In the genomic region with DNA sequence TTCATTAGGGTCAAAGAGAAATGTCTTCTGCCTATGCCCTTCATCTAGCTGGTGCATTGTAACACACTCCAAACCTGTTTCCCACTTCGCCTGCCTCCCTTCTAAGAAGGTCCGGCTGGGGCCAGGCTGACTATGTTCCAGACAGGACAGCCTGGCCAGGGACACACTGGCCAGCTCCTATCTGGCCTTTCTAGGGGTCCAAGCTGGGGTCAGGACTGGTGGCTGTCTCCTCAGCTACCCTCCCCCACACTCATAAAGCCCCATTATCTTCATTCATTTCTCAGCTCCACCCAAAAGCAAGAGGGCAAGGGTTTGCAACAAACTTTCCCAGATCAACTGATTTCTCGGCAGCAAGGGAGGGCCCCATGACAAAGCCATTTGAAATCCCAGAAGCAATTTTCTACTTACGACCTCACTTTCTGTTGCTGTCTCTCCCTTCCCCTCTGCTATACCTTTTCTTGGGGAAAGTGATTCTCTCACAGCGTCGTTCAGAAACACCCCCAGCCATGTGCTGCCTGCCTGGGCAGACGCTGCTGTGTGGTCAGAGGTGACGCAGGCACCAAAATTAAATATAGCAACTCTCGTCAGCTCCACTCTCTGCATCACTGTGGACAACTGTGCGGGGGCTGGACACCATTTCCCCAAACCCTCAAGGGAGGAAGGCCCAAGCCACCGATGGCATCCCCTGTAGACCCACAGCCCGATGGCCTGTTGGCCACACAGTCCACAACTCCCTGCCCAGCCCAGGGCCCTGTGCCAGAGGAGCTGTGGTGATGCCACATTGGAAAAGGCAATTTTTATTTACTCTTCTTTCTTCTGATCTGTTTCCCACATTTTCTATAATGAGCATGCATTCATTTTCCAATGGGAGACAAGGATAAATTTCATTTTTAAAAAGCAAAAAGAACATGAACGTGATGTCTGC, we compare ENCODE assay signal across 11 cellular contexts. TPM values are rescaled to one million over a fixed set of nuclear protein-coding genes. Genes with fewer than 3 reads are reported as not detected.
DNase-seq lines count a peak whose midpoint lies in the region; ATAC-seq, FAIRE-seq and TF ChIP-seq lines count a peak whose summit lies in the region.
"Had no signal": no experiment of that assay in that cellular context is flagged by ENCODE, and none has a peak within 500 bp of the region (broad histone marks: within the 10 kb centered on the region; RNA-seq: fewer than 3 reads in every experiment).

No MANE protein-coding gene starts in this region.

- peak; percentile 69 for DNase-seq in GM12892 (ENCODE audit: insufficient read length)
- peak; percentile 56 for DNase-seq in coronary artery (ENCODE audit: low spot score)
- DNase-seq in SW480 (ENCODE audit: low spot score), result no peak
- DNase-seq in testis, result no peak
- no peak for DNase-seq in progenitor cell of endocrine pancreas (ENCODE audit: low spot score, unreplicated experiment)
- no peak for DNase-seq in DMS153 treated with DMSO at 0.1 percent for 48 hours (lab: John Stamatoyannopoulos, UW; ENCODE audit: unreplicated experiment)
- DNase-seq: effector CD4-positive, alpha-beta T cell; mucosa of descending colon; NCI-H1092 treated with DMSO at 0.1 percent for 48 hours had no signal

- H3K36me3 Mint-ChIP-seq in progenitor cell of endocrine pancreas (ENCODE audit: insufficient read depth), result no peaks in the 10 kb centered on the region

- FAIRE-seq in GM12892 (lab: Jason Lieb, UNC), result peak; percentile 97

- peaks cover 6% of the 10 kb centered on the region for H3K4me1 ChIP-seq in testis

- ATAC-seq in GM19468 (IDR thresholded peaks at IDR 0.05; ENCODE audit: extremely low read depth, unreplicated experiment) (peak; percentile 40), HG03175 (IDR thresholded peaks at IDR 0.05; ENCODE audit: unreplicated experiment) (peak; percentile 60)

- H3K27ac Mint-ChIP-seq in progenitor cell of endocrine pancreas, result no peak overlapping the region

- no peak overlapping the region for H3K27ac ChIP-seq in coronary artery
- H3K27ac ChIP-seq in testis, result no peak overlapping the region

- no peaks in the 10 kb centered on the region for H3K9me3 ChIP-seq in testis
- H3K9me3 ChIP-seq: mucosa of descending colon had no signal

- H3K4me1 Mint-ChIP-seq in progenitor cell of endocrine pancreas (ENCODE audit: low read depth), result peaks cover 9% of the 10 kb centered on the region

- TF ChIP-seq CTCF in coronary artery (IDR thresholded peaks at IDR 0.05) (no peak), testis (IDR thresholded peaks at IDR 0.05) (no peak), progenitor cell of endocrine pancreas (IDR thresholded peaks at IDR 0.05; ENCODE audit: unreplicated experiment) (no peak)

- TF ChIP-seq POLR2A in GM12892 (IDR thresholded peaks at IDR 0.05; ENCODE audit: low read depth, low read length) (peak; percentile 8), testis (IDR thresholded peaks at IDR 0.05) (no peak)

- H3K27me3 ChIP-seq in testis, result no peaks in the 10 kb centered on the region

- WGBS in testis, 2 donors, result 77 to 81% methylated on average over 13 of the region's 13 CpGs

- H3K4me3 ChIP-seq in coronary artery (no peak overlapping the region), testis (no peak overlapping the region)
- H3K4me3 ChIP-seq: mucosa of descending colon had no signal

- H3K9me3 Mint-ChIP-seq in progenitor cell of endocrine pancreas (ENCODE audit: low read depth), result no peaks in the 10 kb centered on the region

- peaks cover 30% of the 10 kb centered on the region for H3K27me3 Mint-ChIP-seq in progenitor cell of endocrine pancreas

- H3K36me3 ChIP-seq in testis (ENCODE audit: low read depth, missing control alignments), result no peaks in the 10 kb centered on the region

- H3K4me3 Mint-ChIP-seq in progenitor cell of endocrine pancreas (ENCODE audit: low read depth), result no peak overlapping the region

- intact Hi-C loops in testis (cut with DNase I; ENCODE audit: low total_unique reads), result no loop called here

RNA-seq across cellular contexts. Expression of gene IL13, which starts 6.1 kb away (rescaled TPM):
- polyA plus RNA-seq in GM12892 (2012; ENCODE audit: missing spikeins), result 0.47 TPM
- total RNA-seq in testis, result 10 to 100 TPM; 17.3 to 25.0 TPM
- 73.4 TPM for polyA plus RNA-seq in testis (ENCODE audit: insufficient read depth, low read depth, low replicate concordance)
- not detected in 2 replicates for total RNA-seq in progenitor cell of endocrine pancreas
- total RNA-seq: mucosa of descending colon had no signal

RNA-seq across cellular contexts. Expression of gene IL4, which starts 9.8 kb away (rescaled TPM):
- not detected for polyA plus RNA-seq in GM12892 (2012; ENCODE audit: missing spikeins)
- not detected for total RNA-seq in testis
- not detected for polyA plus RNA-seq in testis (ENCODE audit: insufficient read depth, low read depth, low replicate concordance)
- total RNA-seq in progenitor cell of endocrine pancreas, result not detected in 2 replicates
- total RNA-seq: mucosa of descending colon had no signal

Comparison
In these comparisons a context has a peak if more than half of its experiments do, and no peak if none do; other contexts are left out.
1. DNase-seq: peak in GM12892 (single experiment) and coronary artery (single experiment); none in SW480 (single experiment), testis (single experiment), progenitor cell of endocrine pancreas (single experiment) and DMS153 treated with DMSO at 0.1 percent for 48 hours (single experiment).
2. RNA of gene IL13, which starts 6.1 kb away (total RNA-seq): 17.3 to 25.0 TPM in testis; not detected in progenitor cell of endocrine pancreas; every median in the first group is over 10 times any median in the second.